ENCODE assay signal across 11 cellular contexts in genomic region chr7:102532127-102532526, GRCh38. TPM values are rescaled to one million over a fixed set of nuclear protein-coding genes. Genes with fewer than 3 reads are reported as not detected.
A peak's percentile ranks its signal among the peaks of the same experiment; 100 is the strongest.
DNase-seq lines count a peak whose midpoint lies in the region; ATAC-seq, FAIRE-seq and TF ChIP-seq lines count a peak whose summit lies in the region.
"Not testable (repeated sequence)": the region's sequence is repeated elsewhere in the genome, so short reads cannot be mapped to it uniquely, and the experiment has no call there.
"Had no signal": no experiment of that assay in that cellular context is flagged by ENCODE, and none has a peak within 500 bp of the region (broad histone marks: within the 10 kb centered on the region; RNA-seq: fewer than 3 reads in every experiment).

No MANE protein-coding gene starts in this region.

- not testable (repeated sequence) for H3K4me1 ChIP-seq in RWPE2 (ENCODE audit: insufficient read depth, poor library complexity, severe bottlenecking); foreskin keratinocyte; HepG2 (ENCODE audit: insufficient read depth, low read length); upper lobe of right lung

- not testable (repeated sequence) for H3K27ac Mint-ChIP-seq in CD14-positive monocyte

- H3K27ac ChIP-seq in RWPE2 (ENCODE audit: poor library complexity, severe bottlenecking); foreskin keratinocyte; HepG2 (ENCODE audit: extremely low read length, insufficient read depth, low read length); upper lobe of right lung: not testable (repeated sequence)

- not testable (repeated sequence) for H3K36me3 Mint-ChIP-seq in CD14-positive monocyte

- FAIRE-seq in HepG2 (lab: Jason Lieb, UNC) = not testable (repeated sequence)

- H3K4me3 ChIP-seq in RWPE2 (ENCODE audit: severe bottlenecking); HepG2 (replicated peaks in 1 of 3; ENCODE audit: insufficient read depth in 1 of 3, low read depth in 2 of 3, low read length in 3 of 3); upper lobe of right lung: not testable (repeated sequence)

- not testable (repeated sequence) for H3K9ac ChIP-seq in HepG2 (ENCODE audit: insufficient read depth, low read depth, low read length)

- WGBS in HepG2 (ENCODE audit: low lambda C conversion rate) = 98% methylated on average over 2 of the region's 2 CpGs

- POLR2A ChIA-PET in HepG2 (lab: Yijun Ruan, JAX) = not testable (repeated sequence)

- not testable (repeated sequence) for H3K4me3 Mint-ChIP-seq in CD14-positive monocyte

- not testable (repeated sequence) for H3K36me3 ChIP-seq in RWPE2 (ENCODE audit: low read depth); HepG2 (replicated peaks in 1 of 2; ENCODE audit: control insufficient read depth in 1 of 2, insufficient read depth in 2 of 2, low read length in 2 of 2); upper lobe of right lung

- not testable (repeated sequence) for H3K9me3 Mint-ChIP-seq in CD14-positive monocyte

- not testable (repeated sequence) for TF ChIP-seq RAD21 in HepG2 (CRISPR knock-in tag; IDR thresholded peaks at IDR 0.05)

- not testable (repeated sequence) for TF ChIP-seq POLR2A in HepG2 (IDR thresholded peaks at IDR 0.05; ENCODE audit: insufficient read depth in 1 of 2, low read depth in 2 of 2, low read length in 2 of 2)

- not testable (repeated sequence) for H3K4me2 ChIP-seq in HepG2 (ENCODE audit: low read depth, low read length)

- H2AFZ ChIP-seq in HepG2 (ENCODE audit: low read length) = not testable (repeated sequence)

- in situ Hi-C loops in HepG2 (cut with HindIII; ENCODE audit: extremely low pct_ligation_motif_present, low pct_unique_long_range_greater_than_20kb) = not testable (repeated sequence)

- ATAC-seq in RWPE2 (ENCODE audit: low read depth) = peak; percentile 4; the same call in 2 of the 3 replicates
- ATAC-seq in foreskin keratinocyte = peak; percentile 3
- ATAC-seq in HepG2 = not testable (repeated sequence)
- peak; percentile 14 for ATAC-seq in upper lobe of right lung

- BruUV-seq in HepG2 (replicated peaks; lab: Mats Ljungman, UMichigan) = TSS peak; percentile 49

- not testable (repeated sequence) for H3K79me2 ChIP-seq in HepG2 (ENCODE audit: insufficient read depth, low read length)

- H3K9me3 ChIP-seq in RWPE2 (ENCODE audit: severe bottlenecking); HepG2 (ENCODE audit: low read length); upper lobe of right lung: not testable (repeated sequence)

- TF ChIP-seq EP300 in HepG2 (IDR thresholded peaks at IDR 0.05; ENCODE audit: low read depth in 2 of 2, low read length in 2 of 2); HepG2 (CRISPR knock-in tag; IDR thresholded peaks at IDR 0.05; ENCODE audit: borderline replicate concordance): not testable (repeated sequence)

- not testable (repeated sequence) for H3K27me3 Mint-ChIP-seq in CD14-positive monocyte (ENCODE audit: low read depth in 3 of 3)

- intact Hi-C loops in CD14-positive monocyte (cut with micrococcal nuclease); HepG2 (cut with micrococcal nuclease; ENCODE audit: unreplicated experiment); upper lobe of right lung (cut with DNase I): not testable (repeated sequence)

- H3K27me3 ChIP-seq in RWPE2 (ENCODE audit: insufficient read depth, poor library complexity, severe bottlenecking); foreskin keratinocyte; HepG2 (ENCODE audit: control insufficient read depth in 1 of 2, insufficient read depth in 2 of 2, low read length in 2 of 2); upper lobe of right lung: not testable (repeated sequence)

- H3K4me1 Mint-ChIP-seq in CD14-positive monocyte = not testable (repeated sequence)

- TF ChIP-seq CTCF in CD14-positive monocyte (IDR thresholded peaks at IDR 0.05); RWPE2 (IDR thresholded peaks at IDR 0.05; ENCODE audit: poor library complexity, severe bottlenecking); foreskin keratinocyte (conservative IDR thresholded peaks at IDR 0.05); HepG2 (CRISPR knock-in tag; IDR thresholded peaks at IDR 0.05); upper lobe of right lung (IDR thresholded peaks at IDR 0.05): not testable (repeated sequence)

- H4K20me1 ChIP-seq in HepG2 (ENCODE audit: insufficient read depth, low read length) = not testable (repeated sequence)

- DNase-seq in CD14-positive monocyte (ENCODE audit: low spot score) = peak; percentile 14
- DNase-seq in RWPE2 (ENCODE audit: low spot score); foreskin keratinocyte; HepG2 (ENCODE audit: low spot score); upper lobe of right lung: not testable (repeated sequence)
- DNase-seq in activated CD8-positive, alpha-beta memory T cell treated with anti-CD3 and anti-CD28 coated beads for 24 hours = peak; percentile 47
- DNase-seq in activated effector memory CD4-positive, alpha-beta T cell treated with anti-CD3 and anti-CD28 coated beads, Interleukin-2, amount 50 U/mL, for 16 hours = peak; percentile 52

- CTCF ChIA-PET in HepG2 (lab: Yijun Ruan, JAX; ENCODE audit: low intra/inter-chr PET ratio, low total read pairs) = not testable (repeated sequence)

RNA-seq across cellular contexts. Expression of gene UPK3BL2, which starts 11.4 kb away (rescaled TPM):
- polyA plus RNA-seq in CD14-positive monocyte (under 1 TPM; 0.30 to 0.39 TPM), foreskin keratinocyte (1.5 and 5.2 TPM in 2 replicates), HepG2 (2011; rRNA removed) (7.9 and 8.9 TPM in 2 replicates)
- total RNA-seq in foreskin keratinocyte (1.3 and 3.1 TPM in 2 replicates), HepG2 (2016; rRNA removed; fragmentation: Illumina TruSeq; extraction: Trizol) (0.79 and 2.4 TPM in 2 replicates), upper lobe of right lung (19.3 TPM)
- total RNA-seq in HepG2 (2016; cell fraction: cytosol; rRNA removed; fragmentation: Illumina TruSeq; extraction: Trizol; ENCODE audit: low read depth) = not detected in 2 replicates
- 0.19 and 2.9 TPM in 2 replicates for total RNA-seq in HepG2 (2016; cell fraction: insoluble cytoplasmic fraction; rRNA removed; fragmentation: Illumina TruSeq; extraction: Trizol)
- total RNA-seq in HepG2 (2016; cell fraction: membrane; rRNA removed; fragmentation: Illumina TruSeq; extraction: Trizol) = 0.76 and 1.4 TPM in 2 replicates
- 3.6 and 5.2 TPM in 2 replicates for total RNA-seq in HepG2 (2016; cell fraction: nucleus; rRNA removed; fragmentation: Illumina TruSeq; extraction: Trizol)
- 0.47 and 2.3 TPM in 2 replicates for polyA plus RNA-seq in HepG2 (2011; cell fraction: cytosol; rRNA removed)
- 58.1 and 79.8 TPM in 2 replicates for polyA plus RNA-seq in HepG2 (2011; cell fraction: nucleus; rRNA removed)
- polyA plus RNA-seq in HepG2 (2012) = 1.6 and 3.4 TPM in 2 replicates
- not detected in 2 replicates for polyA plus RNA-seq in HepG2 (2016; cell fraction: cytosol; fragmentation: Illumina TruSeq; extraction: Trizol; ENCODE audit: low read depth)
- polyA plus RNA-seq in HepG2 (2016; cell fraction: insoluble cytoplasmic fraction; fragmentation: Illumina TruSeq; extraction: Trizol; ENCODE audit: low read depth) = 1.2 and 1.4 TPM in 2 replicates
- polyA plus RNA-seq in HepG2 (2016; cell fraction: membrane; fragmentation: Illumina TruSeq; extraction: Trizol; ENCODE audit: low read depth) = 0.64 and 1.2 TPM in 2 replicates
- polyA plus RNA-seq in HepG2 (2016; cell fraction: nucleus; fragmentation: Illumina TruSeq; extraction: Trizol; ENCODE audit: insufficient read depth, low read depth) = 45.6 and 53.1 TPM in 2 replicates
- polyA minus RNA-seq in HepG2 (2011; rRNA and poly(A)+ RNA removed; ENCODE audit: low replicate concordance) = 3.9 and 11.5 TPM in 2 replicates
- 1.3 TPM in 1 of 2 replicates, not detected in the other for polyA minus RNA-seq in HepG2 (2011; cell fraction: cytosol; rRNA and poly(A)+ RNA removed)
- 3.0 and 3.2 TPM in 2 replicates for polyA minus RNA-seq in HepG2 (2011; cell fraction: nucleus; rRNA and poly(A)+ RNA removed)
- total RNA-seq: G401 had no signal

RNA-seq across cellular contexts. Expression of gene RASA4B, which starts 14.6 kb away (rescaled TPM):
- polyA plus RNA-seq in CD14-positive monocyte (10 to 100 TPM in 1 of 2 donors, 1 to 10 TPM in 1; 6.3 to 20.1 TPM), foreskin keratinocyte (0.16 and 0.29 TPM in 2 replicates), HepG2 (2011; rRNA removed) (1.3 and 2.6 TPM in 2 replicates)
- total RNA-seq in foreskin keratinocyte (0.51 and 0.53 TPM in 2 replicates), HepG2 (2016; rRNA removed; fragmentation: Illumina TruSeq; extraction: Trizol) (0.48 and 0.82 TPM in 2 replicates), upper lobe of right lung (30.0 TPM)
- total RNA-seq in HepG2 (2016; cell fraction: cytosol; rRNA removed; fragmentation: Illumina TruSeq; extraction: Trizol; ENCODE audit: low read depth) = 0.40 TPM in 1 of 2 replicates, not detected in the other
- 0.48 and 0.54 TPM in 2 replicates for total RNA-seq in HepG2 (2016; cell fraction: insoluble cytoplasmic fraction; rRNA removed; fragmentation: Illumina TruSeq; extraction: Trizol)
- total RNA-seq in HepG2 (2016; cell fraction: membrane; rRNA removed; fragmentation: Illumina TruSeq; extraction: Trizol) = 0.22 and 0.69 TPM in 2 replicates
- total RNA-seq in HepG2 (2016; cell fraction: nucleus; rRNA removed; fragmentation: Illumina TruSeq; extraction: Trizol) = 0.65 and 0.69 TPM in 2 replicates
- 0.49 and 0.63 TPM in 2 replicates for polyA plus RNA-seq in HepG2 (2011; cell fraction: cytosol; rRNA removed)
- 9.9 and 11.0 TPM in 2 replicates for polyA plus RNA-seq in HepG2 (2011; cell fraction: nucleus; rRNA removed)
- 2.7 and 2.8 TPM in 2 replicates for polyA plus RNA-seq in HepG2 (2012)
- 0.34 and 0.41 TPM in 2 replicates for polyA plus RNA-seq in HepG2 (2016; cell fraction: cytosol; fragmentation: Illumina TruSeq; extraction: Trizol; ENCODE audit: low read depth)
- 0.11 and 0.87 TPM in 2 replicates for polyA plus RNA-seq in HepG2 (2016; cell fraction: insoluble cytoplasmic fraction; fragmentation: Illumina TruSeq; extraction: Trizol; ENCODE audit: low read depth)
- polyA plus RNA-seq in HepG2 (2016; cell fraction: membrane; fragmentation: Illumina TruSeq; extraction: Trizol; ENCODE audit: low read depth) = 0.22 and 0.66 TPM in 2 replicates
- polyA plus RNA-seq in HepG2 (2016; cell fraction: nucleus; fragmentation: Illumina TruSeq; extraction: Trizol; ENCODE audit: insufficient read depth, low read depth) = 0.96 and 1.1 TPM in 2 replicates
- polyA minus RNA-seq in HepG2 (2011; rRNA and poly(A)+ RNA removed; ENCODE audit: low replicate concordance) = 1.8 and 5.0 TPM in 2 replicates
- polyA minus RNA-seq in HepG2 (2011; cell fraction: cytosol; rRNA and poly(A)+ RNA removed) = 1.1 TPM in 1 of 2 replicates, not detected in the other
- 1.7 and 1.9 TPM in 2 replicates for polyA minus RNA-seq in HepG2 (2011; cell fraction: nucleus; rRNA and poly(A)+ RNA removed)

RNA-seq across cellular contexts. Expression of gene SPDYE2, which starts 18.9 kb away (rescaled TPM):
- polyA plus RNA-seq in CD14-positive monocyte (not detected), foreskin keratinocyte (not detected in 2 replicates), HepG2 (2011; rRNA removed) (not detected in 2 replicates)
- total RNA-seq in foreskin keratinocyte (not detected in 2 replicates), HepG2 (2016; rRNA removed; fragmentation: Illumina TruSeq; extraction: Trizol) (not detected in 2 replicates), upper lobe of right lung (not detected)
- not detected in 2 replicates for total RNA-seq in HepG2 (2016; cell fraction: cytosol; rRNA removed; fragmentation: Illumina TruSeq; extraction: Trizol; ENCODE audit: low read depth)
- total RNA-seq in HepG2 (2016; cell fraction: insoluble cytoplasmic fraction; rRNA removed; fragmentation: Illumina TruSeq; extraction: Trizol) = not detected in 2 replicates
- not detected in 2 replicates for total RNA-seq in HepG2 (2016; cell fraction: membrane; rRNA removed; fragmentation: Illumina TruSeq; extraction: Trizol)
- total RNA-seq in HepG2 (2016; cell fraction: nucleus; rRNA removed; fragmentation: Illumina TruSeq; extraction: Trizol) = not detected in 2 replicates
- not detected in 2 replicates for polyA plus RNA-seq in HepG2 (2011; cell fraction: cytosol; rRNA removed)
- polyA plus RNA-seq in HepG2 (2011; cell fraction: nucleus; rRNA removed) = not detected in 2 replicates
- 0.37 and 1.2 TPM in 2 replicates for polyA plus RNA-seq in HepG2 (2012)
- polyA plus RNA-seq in HepG2 (2016; cell fraction: cytosol; fragmentation: Illumina TruSeq; extraction: Trizol; ENCODE audit: low read depth) = not detected in 2 replicates
- polyA plus RNA-seq in HepG2 (2016; cell fraction: insoluble cytoplasmic fraction; fragmentation: Illumina TruSeq; extraction: Trizol; ENCODE audit: low read depth) = not detected in 2 replicates
- polyA plus RNA-seq in HepG2 (2016; cell fraction: membrane; fragmentation: Illumina TruSeq; extraction: Trizol; ENCODE audit: low read depth) = not detected in 2 replicates
- 0.41 TPM in 1 of 2 replicates, not detected in the other for polyA plus RNA-seq in HepG2 (2016; cell fraction: nucleus; fragmentation: Illumina TruSeq; extraction: Trizol; ENCODE audit: insufficient read depth, low read depth)
- polyA minus RNA-seq in HepG2 (2011; rRNA and poly(A)+ RNA removed; ENCODE audit: low replicate concordance) = not detected in 2 replicates
- not detected in 2 replicates for polyA minus RNA-seq in HepG2 (2011; cell fraction: cytosol; rRNA and poly(A)+ RNA removed)
- polyA minus RNA-seq in HepG2 (2011; cell fraction: nucleus; rRNA and poly(A)+ RNA removed) = not detected in 2 replicates
- total RNA-seq: CD8-positive, alpha-beta memory T cell; G401; H1; H9 had no signal
- polyA plus RNA-seq: H1 had no signal

RNA-seq across cellular contexts. Expression of gene POLR2J3, which starts 40.3 kb away (rescaled TPM):
- polyA plus RNA-seq in CD14-positive monocyte = 10 to 100 TPM; 24.4 to 24.9 TPM
- total RNA-seq in foreskin keratinocyte = 22.0 and 30.0 TPM in 2 replicates
- polyA plus RNA-seq in foreskin keratinocyte = 65.2 and 69.6 TPM in 2 replicates
- total RNA-seq in HepG2 (2016; rRNA removed; fragmentation: Illumina TruSeq; extraction: Trizol) = 24.0 and 28.0 TPM in 2 replicates
- total RNA-seq in HepG2 (2016; cell fraction: cytosol; rRNA removed; fragmentation: Illumina TruSeq; extraction: Trizol; ENCODE audit: low read depth) = 10.8 and 23.0 TPM in 2 replicates
- 21.8 and 29.9 TPM in 2 replicates for total RNA-seq in HepG2 (2016; cell fraction: insoluble cytoplasmic fraction; rRNA removed; fragmentation: Illumina TruSeq; extraction: Trizol)
- total RNA-seq in HepG2 (2016; cell fraction: membrane; rRNA removed; fragmentation: Illumina TruSeq; extraction: Trizol) = 17.9 and 21.3 TPM in 2 replicates
- total RNA-seq in HepG2 (2016; cell fraction: nucleus; rRNA removed; fragmentation: Illumina TruSeq; extraction: Trizol) = 30.5 and 36.9 TPM in 2 replicates
- polyA plus RNA-seq in HepG2 (2011; rRNA removed) = 34.2 and 36.5 TPM in 2 replicates
- 22.6 and 27.8 TPM in 2 replicates for polyA plus RNA-seq in HepG2 (2011; cell fraction: cytosol; rRNA removed)
- polyA plus RNA-seq in HepG2 (2011; cell fraction: nucleus; rRNA removed) = 62.0 and 82.7 TPM in 2 replicates
- polyA plus RNA-seq in HepG2 (2012) = 27.2 and 53.4 TPM in 2 replicates
- 109 and 153 TPM in 2 replicates for polyA plus RNA-seq in HepG2 (2016; cell fraction: cytosol; fragmentation: Illumina TruSeq; extraction: Trizol; ENCODE audit: low read depth)
- polyA plus RNA-seq in HepG2 (2016; cell fraction: insoluble cytoplasmic fraction; fragmentation: Illumina TruSeq; extraction: Trizol; ENCODE audit: low read depth) = 73.3 and 86.7 TPM in 2 replicates
- 146 and 148 TPM in 2 replicates for polyA plus RNA-seq in HepG2 (2016; cell fraction: membrane; fragmentation: Illumina TruSeq; extraction: Trizol; ENCODE audit: low read depth)
- 91.6 and 110 TPM in 2 replicates for polyA plus RNA-seq in HepG2 (2016; cell fraction: nucleus; fragmentation: Illumina TruSeq; extraction: Trizol; ENCODE audit: insufficient read depth, low read depth)
- polyA minus RNA-seq in HepG2 (2011; rRNA and poly(A)+ RNA removed; ENCODE audit: low replicate concordance) = 31.6 and 86.9 TPM in 2 replicates
- polyA minus RNA-seq in HepG2 (2011; cell fraction: cytosol; rRNA and poly(A)+ RNA removed) = 11.1 and 12.8 TPM in 2 replicates
- 80.6 and 112 TPM in 2 replicates for polyA minus RNA-seq in HepG2 (2011; cell fraction: nucleus; rRNA and poly(A)+ RNA removed)
- 36.7 TPM for total RNA-seq in upper lobe of right lung

RNA-seq across cellular contexts. Expression of gene POLR2J, which starts 53.4 kb away (rescaled TPM):
- polyA plus RNA-seq in CD14-positive monocyte (100 to 1,000 TPM in 1 of 2 donors, 10 to 100 TPM in 1; 65.7 to 104 TPM), foreskin keratinocyte (114 and 126 TPM in 2 replicates), HepG2 (2011; rRNA removed) (62.1 and 71.4 TPM in 2 replicates)
- total RNA-seq in foreskin keratinocyte (69.9 and 80.2 TPM in 2 replicates), HepG2 (2016; rRNA removed; fragmentation: Illumina TruSeq; extraction: Trizol) (35.2 and 41.2 TPM in 2 replicates), upper lobe of right lung (35.0 TPM)
- 119 and 146 TPM in 2 replicates for total RNA-seq in HepG2 (2016; cell fraction: cytosol; rRNA removed; fragmentation: Illumina TruSeq; extraction: Trizol; ENCODE audit: low read depth)
- 35.0 and 41.9 TPM in 2 replicates for total RNA-seq in HepG2 (2016; cell fraction: insoluble cytoplasmic fraction; rRNA removed; fragmentation: Illumina TruSeq; extraction: Trizol)
- total RNA-seq in HepG2 (2016; cell fraction: membrane; rRNA removed; fragmentation: Illumina TruSeq; extraction: Trizol) = 82.2 and 106 TPM in 2 replicates
- 40.9 and 44.1 TPM in 2 replicates for total RNA-seq in HepG2 (2016; cell fraction: nucleus; rRNA removed; fragmentation: Illumina TruSeq; extraction: Trizol)
- polyA plus RNA-seq in HepG2 (2011; cell fraction: cytosol; rRNA removed) = 81.1 and 104 TPM in 2 replicates
- polyA plus RNA-seq in HepG2 (2011; cell fraction: nucleus; rRNA removed) = 40.7 and 50.5 TPM in 2 replicates
- polyA plus RNA-seq in HepG2 (2012) = 30.4 and 45.2 TPM in 2 replicates
- polyA plus RNA-seq in HepG2 (2016; cell fraction: cytosol; fragmentation: Illumina TruSeq; extraction: Trizol; ENCODE audit: low read depth) = 314 and 406 TPM in 2 replicates
- polyA plus RNA-seq in HepG2 (2016; cell fraction: insoluble cytoplasmic fraction; fragmentation: Illumina TruSeq; extraction: Trizol; ENCODE audit: low read depth) = 70.0 and 80.5 TPM in 2 replicates
- 181 and 221 TPM in 2 replicates for polyA plus RNA-seq in HepG2 (2016; cell fraction: membrane; fragmentation: Illumina TruSeq; extraction: Trizol; ENCODE audit: low read depth)
- 46.8 and 47.8 TPM in 2 replicates for polyA plus RNA-seq in HepG2 (2016; cell fraction: nucleus; fragmentation: Illumina TruSeq; extraction: Trizol; ENCODE audit: insufficient read depth, low read depth)
- polyA minus RNA-seq in HepG2 (2011; rRNA and poly(A)+ RNA removed; ENCODE audit: low replicate concordance) = 35.3 and 37.3 TPM in 2 replicates
- polyA minus RNA-seq in HepG2 (2011; cell fraction: cytosol; rRNA and poly(A)+ RNA removed) = 6.2 and 9.8 TPM in 2 replicates
- polyA minus RNA-seq in HepG2 (2011; cell fraction: nucleus; rRNA and poly(A)+ RNA removed) = 81.7 and 112 TPM in 2 replicates

Comparison
In these comparisons a context has a peak if more than half of its experiments do, and no peak if none do; other contexts are left out.
1. RNA of gene RASA4B, which starts 14.6 kb away (total RNA-seq): 30.0 TPM in upper lobe of right lung (single experiment); 0.22 to 0.82 TPM in HepG2 and 0.51 to 0.53 TPM in foreskin keratinocyte; every median in the first group is over 10 times any median in the second.